12 cellular contexts compared by ENCODE assay signal in genomic region chr1:59375321-59376220, GRCh38.
DNase-seq lines count a peak whose midpoint lies in the region; ATAC-seq and TF ChIP-seq lines count a peak whose summit lies in the region.
"Had no signal": no experiment of that assay in that cellular context is flagged by ENCODE, and none has a peak within 500 bp of the region (broad histone marks: within the 10 kb centered on the region; RNA-seq: fewer than 3 reads in every experiment).

No MANE protein-coding gene starts in this region.

- H3K4me2 ChIP-seq in PC-3 (ENCODE audit: low read length), result peak overlapping the region; percentile 27

- peaks cover 12% of the 10 kb centered on the region for H3K4me1 ChIP-seq in PC-3 (ENCODE audit: insufficient read depth, low read length)
- H3K4me1 ChIP-seq: right lobe of liver had no signal

- BruUV-seq in PC-3 (replicated peaks; lab: Mats Ljungman, UMichigan), result no TSS peak

- no peak for TF ChIP-seq CTCF in PC-3 (conservative IDR thresholded peaks at IDR 0.05; ENCODE audit: low read depth, low read length)
- no peak for TF ChIP-seq CTCF in epithelial cell of esophagus (IDR thresholded peaks at IDR 0.05; ENCODE audit: insufficient read depth, low read depth, low read length, missing control alignments)
- no peak for TF ChIP-seq CTCF in omental fat pad (IDR thresholded peaks at IDR 0.05)

- H3K9me3 ChIP-seq in PC-3 (ENCODE audit: low read length), result no peaks in the 10 kb centered on the region
- H3K9me3 ChIP-seq: right lobe of liver had no signal

- H3K9me2 ChIP-seq in PC-3 (replicated peaks; ENCODE audit: low read length), result no peaks in the 10 kb centered on the region

- H3F3A ChIP-seq in PC-3 (ENCODE audit: low read length, unreplicated experiment), result no peaks in the 10 kb centered on the region

- H3K27me3 ChIP-seq in PC-3 (ENCODE audit: low read length), result no peaks in the 10 kb centered on the region
- H3K27me3 ChIP-seq: right lobe of liver had no signal

- H4K20me1 ChIP-seq in PC-3 (ENCODE audit: low read length), result no peaks in the 10 kb centered on the region

- H3K27ac ChIP-seq in PC-3 (ENCODE audit: low read length), result peak overlapping the region; percentile 16
- H3K27ac ChIP-seq: right lobe of liver had no signal

- H3K9ac ChIP-seq in PC-3 (ENCODE audit: low read length), result no peak overlapping the region

- peak; percentile 94 for ATAC-seq in PC-3
- peak; percentile 66 for ATAC-seq in omental fat pad (ENCODE audit: low FRiP score)
- no peak for ATAC-seq in GM21360 (IDR thresholded peaks at IDR 0.05; ENCODE audit: unreplicated experiment)
- no peak for ATAC-seq in HG03097 (IDR thresholded peaks at IDR 0.05; ENCODE audit: low FRiP score, unreplicated experiment)
- ATAC-seq: right lobe of liver had no signal

- H3K79me2 ChIP-seq in PC-3 (ENCODE audit: low read length), result no peaks in the 10 kb centered on the region

- intact Hi-C loops in PC-3 (cut with micrococcal nuclease), result no loop called here

- no peak overlapping the region for H3K4me3 ChIP-seq in PC-3 (ENCODE audit: low read length)
- no peak overlapping the region for H3K4me3 ChIP-seq in epithelial cell of esophagus (ENCODE audit: low read length)
- H3K4me3 ChIP-seq: right lobe of liver had no signal

- H2AFZ ChIP-seq in PC-3 (ENCODE audit: low read length), result peak overlapping the region; percentile 40; the same call in 1 of the 2 replicates

- in situ Hi-C loops in Caki2 (cut with HindIII; ENCODE audit: low pct_unique_long_range_greater_than_20kb, low sequenced_read_pairs), result no loop called here

- POLR2A ChIA-PET in PC-3 (lab: Charles Lee; ENCODE audit: unreplicated experiment), result no interaction called here

- DNase-seq in Caki2 (ENCODE audit: low read depth) (peak; percentile 65), PC-3 (peak; percentile 95), epithelial cell of esophagus (ENCODE audit: low read depth) (peak; percentile 95), omental fat pad (ENCODE audit: low spot score) (no peak), cortex of kidney (lab: John Stamatoyannopoulos, UW) (no peak)
- DNase-seq in activated naive CD4-positive, alpha-beta T cell (lab: John Stamatoyannopoulos, UW), result no peak
- DNase-seq: central memory CD4-positive, alpha-beta T cell; NCI-H1048; right lobe of liver; substantia nigra had no signal

- no peaks in the 10 kb centered on the region for H3K36me3 ChIP-seq in PC-3 (ENCODE audit: low read depth, low read length)

- CTCF ChIA-PET in PC-3 (lab: Charles Lee), result no interaction called here

Comparison
In these comparisons a context has a peak if more than half of its experiments do, and no peak if none do; other contexts are left out.
1. DNase-seq: peak in Caki2 (single experiment), PC-3 (single experiment) and epithelial cell of esophagus (single experiment); none in omental fat pad (single experiment), activated naive CD4-positive, alpha-beta T cell (0 of 4) and cortex of kidney (single experiment).
2. ATAC-seq: peak in PC-3 (single experiment) and omental fat pad (single experiment); none in GM21360 (single experiment) and HG03097 (single experiment).